In the genomic region with DNA sequence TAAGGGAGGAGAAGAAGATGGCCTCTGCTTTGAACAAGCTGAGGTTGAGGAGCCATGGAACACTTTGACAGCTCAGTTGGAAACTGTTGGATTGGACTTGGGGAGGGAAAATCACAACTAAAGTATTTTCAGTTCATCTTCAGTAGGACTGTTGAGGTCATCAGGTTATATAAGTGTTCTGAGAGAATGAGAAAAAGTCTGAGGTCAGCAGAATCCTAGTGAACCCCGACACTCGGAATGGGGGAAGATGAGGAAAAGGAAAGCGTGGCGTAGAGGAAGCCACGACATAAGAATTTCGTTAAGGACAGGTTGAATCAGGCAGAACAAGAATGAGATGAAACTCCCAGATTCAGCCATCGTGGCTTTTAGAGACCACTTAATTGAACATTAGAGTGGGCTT, we compare ENCODE assay signal across 37 cellular contexts.
"Had no signal": no experiment of that assay in that cellular context is flagged by ENCODE, and none has a peak within 500 bp of the region (broad histone marks: within the 10 kb centered on the region; RNA-seq: fewer than 3 reads in every experiment).

No MANE protein-coding gene starts in this region.

- H3K4me3 Mint-ChIP-seq: activated B cell treated with CpG ODN at 0.5 μM for 24 hours; activated CD4-positive, alpha-beta memory T cell treated with anti-CD3 and anti-CD28 coated beads for 36 hours; activated CD4-positive, alpha-beta T cell treated with anti-CD3 and anti-CD28 coated beads, Interleukin-2, amount 10 ng/mL, durations not matched to agents 24 days and 14 days; activated CD8-positive, alpha-beta T cell treated with anti-CD3 and anti-CD28 coated beads for 36 hours; activated naive CD4-positive, alpha-beta T cell treated with anti-CD3 and anti-CD28 coated beads, Interleukin-2, amount 10 ng/mL, durations not matched to agents 7 days and 5 days; activated naive CD4-positive, alpha-beta T cell treated with anti-CD3 and anti-CD28 coated beads, Interleukin-2, amount 50 U/mL, for 24 hours; activated naive CD8-positive, alpha-beta T cell; activated naive CD8-positive, alpha-beta T cell treated with anti-CD3 and anti-CD28 coated beads, Interleukin-2, amount 10 ng/mL, durations not matched to agents 7 days and 5 days; activated naive CD8-positive, alpha-beta T cell treated with anti-CD3 and anti-CD28 coated beads, Interleukin-2, amount 50 U/mL, for 24 hours; activated T-cell treated with anti-CD3 and anti-CD28 coated beads, Interleukin-2, amount 50 U/mL, for 4 hours; activated T-cell treated with anti-CD3 and anti-CD28 coated beads, Interleukin-2, amount 50 U/mL, for 72 hours; brain; central memory CD8-positive, alpha-beta T cell; T-helper 1 cell treated with Interleukin-12 subunit alpha and Interleukin-12 subunit beta and Interleukin-4 antibody, amounts not matched to agents 30 μg/mL and 1 μg/mL, for 36 hours; T-helper 2 cell treated with Interferon-gamma antibody and Interleukin-4, amounts not matched to agents 5 μg/mL and 100 μg/mL, for 36 hours had no signal

- H3K4me3 ChIP-seq: ascending aorta, cardiac muscle cell had no signal

- ATAC-seq: activated CD8-positive, alpha-beta T cell treated with anti-CD3 and anti-CD28 coated beads for 36 hours; activated naive CD8-positive, alpha-beta T cell treated with anti-CD3 and anti-CD28 coated beads, Interleukin-2, amount 50 U/mL, for 24 hours; activated T-cell treated with anti-CD3 and anti-CD28 coated beads, Interleukin-2, amount 50 U/mL, for 4 hours; activated T-cell treated with anti-CD3 and anti-CD28 coated beads, Interleukin-2, amount 50 U/mL, for 72 hours had no signal

- H3K27me3 ChIP-seq: ascending aorta, cardiac muscle cell had no signal

- H3K9me3 ChIP-seq: ascending aorta had no signal

- H3K27ac Mint-ChIP-seq: activated B cell treated with CpG ODN at 0.5 μM for 24 hours; activated CD4-positive, alpha-beta memory T cell treated with anti-CD3 and anti-CD28 coated beads for 36 hours; activated CD4-positive, alpha-beta T cell treated with anti-CD3 and anti-CD28 coated beads, Interleukin-2, amount 10 ng/mL, durations not matched to agents 24 days and 14 days; activated CD8-positive, alpha-beta T cell treated with anti-CD3 and anti-CD28 coated beads for 36 hours; activated naive CD4-positive, alpha-beta T cell treated with anti-CD3 and anti-CD28 coated beads, Interleukin-2, amount 10 ng/mL, durations not matched to agents 7 days and 5 days; activated naive CD4-positive, alpha-beta T cell treated with anti-CD3 and anti-CD28 coated beads, Interleukin-2, amount 50 U/mL, for 24 hours; activated naive CD8-positive, alpha-beta T cell; activated naive CD8-positive, alpha-beta T cell treated with anti-CD3 and anti-CD28 coated beads, Interleukin-2, amount 10 ng/mL, durations not matched to agents 7 days and 5 days; activated naive CD8-positive, alpha-beta T cell treated with anti-CD3 and anti-CD28 coated beads, Interleukin-2, amount 50 U/mL, for 24 hours; activated T-cell treated with anti-CD3 and anti-CD28 coated beads, Interleukin-2, amount 50 U/mL, for 72 hours; activated T-helper 2 cell treated with anti-CD3 and anti-CD28 coated beads, Interferon-gamma antibody, Interleukin-2, Interleukin-4, amounts not matched to agents 10 μg/mL and 5 μg/mL and 100 μg/mL, durations not matched to agents 14 hours and 24 hours and 36 hours; brain; T-helper 1 cell treated with Interleukin-12 subunit alpha and Interleukin-12 subunit beta and Interleukin-4 antibody, amounts not matched to agents 30 μg/mL and 1 μg/mL, for 36 hours; T-helper 2 cell treated with Interferon-gamma antibody and Interleukin-4, amounts not matched to agents 5 μg/mL and 100 μg/mL, for 36 hours had no signal

- H3K36me3 ChIP-seq: ascending aorta, cardiac muscle cell had no signal

- H3K27me3 Mint-ChIP-seq: activated B cell treated with CpG ODN at 0.5 μM for 24 hours; activated CD4-positive, alpha-beta memory T cell treated with anti-CD3 and anti-CD28 coated beads for 36 hours; activated CD8-positive, alpha-beta T cell treated with anti-CD3 and anti-CD28 coated beads for 36 hours; activated naive CD4-positive, alpha-beta T cell treated with anti-CD3 and anti-CD28 coated beads, Interleukin-2, amount 50 U/mL, for 24 hours; activated naive CD8-positive, alpha-beta T cell; activated naive CD8-positive, alpha-beta T cell treated with anti-CD3 and anti-CD28 coated beads, Interleukin-2, amount 50 U/mL, for 24 hours; central memory CD8-positive, alpha-beta T cell had no signal

- FAIRE-seq: bronchial epithelial cell, TTC549 had no signal

- H3K36me3 Mint-ChIP-seq: activated naive CD4-positive, alpha-beta T cell treated with anti-CD3 and anti-CD28 coated beads, Interleukin-2, amount 10 ng/mL, durations not matched to agents 7 days and 5 days; activated naive CD8-positive, alpha-beta T cell treated with anti-CD3 and anti-CD28 coated beads, Interleukin-2, amount 10 ng/mL, durations not matched to agents 7 days and 5 days had no signal

- DNase-seq: activated B cell treated with CpG ODN at 0.5 μM for 24 hours; activated CD4-positive, alpha-beta memory T cell treated with anti-CD3 and anti-CD28 coated beads for 36 hours; activated CD4-positive, alpha-beta T cell treated with anti-CD3 and anti-CD28 coated beads for 4 hours; activated CD4-positive, alpha-beta T cell treated with anti-CD3 and anti-CD28 coated beads, Interleukin-2, amount 10 ng/mL, durations not matched to agents 24 days and 14 days; activated CD4-positive, alpha-beta T cell treated with anti-CD3 and anti-CD28 coated beads, Interleukin-2, amount 50 U/mL, for 1 hour; activated CD4-positive, alpha-beta T cell treated with anti-CD3 and anti-CD28 coated beads, Interleukin-2, amount 50 U/mL, for 4 hours; activated CD4-positive, CD25-positive, alpha-beta regulatory T cell treated with anti-CD3 and anti-CD28 coated beads, Interleukin-2, amount 50 U/mL, for 72 hours; activated CD8-positive, alpha-beta memory T cell treated with anti-CD3 and anti-CD28 coated beads, Interleukin-2, amount 50 U/mL, for 4 hours; activated CD8-positive, alpha-beta T cell treated with anti-CD3 and anti-CD28 coated beads for 36 hours; activated effector memory CD4-positive, alpha-beta T cell treated with Interleukin-2 at 50 U/mL for 16 hours; activated gamma-delta T cell; activated naive CD4-positive, alpha-beta T cell treated with anti-CD3 and anti-CD28 coated beads, Interleukin-2, amount 10 ng/mL, durations not matched to agents 7 days and 5 days; activated naive CD4-positive, alpha-beta T cell treated with Interleukin-2 at 50 U/mL for 16 hours; activated naive CD8-positive, alpha-beta T cell treated with anti-CD3 and anti-CD28 coated beads, Interleukin-2, amount 10 ng/mL, durations not matched to agents 7 days and 5 days; activated naive CD8-positive, alpha-beta T cell treated with anti-CD3 and anti-CD28 coated beads, Interleukin-2, amount 50 U/mL, for 24 hours; activated T-cell treated with anti-CD3 and anti-CD28 coated beads for 4 hours; activated T-cell treated with anti-CD3 and anti-CD28 coated beads, Interleukin-2, amount 50 U/mL, for 1 hour; activated T-cell treated with anti-CD3 and anti-CD28 coated beads, Interleukin-2, amount 50 U/mL, for 4 hours; activated T-cell treated with anti-CD3 and anti-CD28 coated beads, Interleukin-2, amount 50 U/mL, for 72 hours; amygdala; anterior cingulate cortex; caudate nucleus; cerebellar nuclear complex; T-helper 2 cell; T-helper 9 cell had no signal

- H3K27ac ChIP-seq: ascending aorta, cardiac muscle cell, VCaP had no signal

- H3K4me1 ChIP-seq: ascending aorta had no signal

- H3K9me3 Mint-ChIP-seq: activated B cell treated with CpG ODN at 0.5 μM for 24 hours; activated CD4-positive, alpha-beta memory T cell treated with anti-CD3 and anti-CD28 coated beads for 36 hours; activated CD4-positive, alpha-beta T cell treated with anti-CD3 and anti-CD28 coated beads, Interleukin-2, amount 10 ng/mL, durations not matched to agents 24 days and 14 days; activated CD8-positive, alpha-beta T cell treated with anti-CD3 and anti-CD28 coated beads for 36 hours; activated naive CD4-positive, alpha-beta T cell treated with anti-CD3 and anti-CD28 coated beads, Interleukin-2, amount 10 ng/mL, durations not matched to agents 7 days and 5 days; activated naive CD4-positive, alpha-beta T cell treated with anti-CD3 and anti-CD28 coated beads, Interleukin-2, amount 50 U/mL, for 24 hours; activated naive CD8-positive, alpha-beta T cell treated with anti-CD3 and anti-CD28 coated beads, Interleukin-2, amount 10 ng/mL, durations not matched to agents 7 days and 5 days; activated naive CD8-positive, alpha-beta T cell treated with anti-CD3 and anti-CD28 coated beads, Interleukin-2, amount 50 U/mL, for 24 hours; activated T-cell treated with anti-CD3 and anti-CD28 coated beads, Interleukin-2, amount 50 U/mL, for 4 hours; activated T-cell treated with anti-CD3 and anti-CD28 coated beads, Interleukin-2, amount 50 U/mL, for 72 hours; activated T-helper 2 cell treated with anti-CD3 and anti-CD28 coated beads, Interferon-gamma antibody, Interleukin-2, Interleukin-4, amounts not matched to agents 10 μg/mL and 5 μg/mL and 100 μg/mL, durations not matched to agents 14 hours and 24 hours and 36 hours; central memory CD8-positive, alpha-beta T cell; T-helper 1 cell treated with Interleukin-12 subunit alpha and Interleukin-12 subunit beta and Interleukin-4 antibody, amounts not matched to agents 30 μg/mL and 1 μg/mL, for 36 hours; T-helper 2 cell treated with Interferon-gamma antibody and Interleukin-4, amounts not matched to agents 5 μg/mL and 100 μg/mL, for 36 hours had no signal
